In the genomic region with DNA sequence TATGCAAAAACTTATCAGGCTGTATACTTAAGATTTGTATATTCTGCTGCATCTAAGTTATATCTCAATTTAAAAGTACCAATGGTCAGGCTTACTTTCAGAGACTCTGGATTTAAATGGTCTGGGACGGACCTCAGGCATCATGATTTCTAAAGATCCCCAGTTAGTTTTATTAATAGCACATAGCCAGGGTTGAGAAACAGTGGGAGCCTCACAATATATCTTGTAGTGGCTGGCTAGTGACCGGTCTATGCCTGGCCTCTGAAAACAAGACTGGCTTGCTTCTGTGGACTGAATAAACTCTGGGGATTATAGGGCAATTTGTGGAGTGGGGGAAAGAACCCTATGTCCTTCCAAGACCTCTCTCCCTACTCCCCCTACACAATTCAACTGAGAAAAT, we compare ENCODE assay signal across 1 cellular context.
TF ChIP-seq lines count a peak whose summit lies in the region.

No MANE protein-coding gene starts in this region.

TF ChIP-seq in H1, 55 proteins besides CTCF, POLR2A, EP300 and RAD21:
- TF ChIP-seq, protein P1, sequence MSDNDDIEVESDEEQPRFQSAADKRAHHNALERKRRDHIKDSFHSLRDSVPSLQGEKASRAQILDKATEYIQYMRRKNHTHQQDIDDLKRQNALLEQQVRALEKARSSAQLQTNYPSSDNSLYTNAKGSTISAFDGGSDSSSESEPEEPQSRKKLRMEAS (IDR thresholded peaks at IDR 0.05), result no peak
- no peak for TF ChIP-seq MAFK (IDR thresholded peaks at IDR 0.05; ENCODE audit: low read depth, low read length)
- TF ChIP-seq SRF (IDR thresholded peaks at IDR 0.05; ENCODE audit: low read depth, low read length), result no peak
- no peak for TF ChIP-seq TCF12 (IDR thresholded peaks at IDR 0.05; ENCODE audit: low read depth, low read length)
- TF ChIP-seq GTF2F1 (IDR thresholded peaks at IDR 0.05; ENCODE audit: borderline replicate concordance, low read depth, low read length), result no peak
- no peak for TF ChIP-seq BRCA1 (IDR thresholded peaks at IDR 0.05; ENCODE audit: low read depth, low read length)
- TF ChIP-seq POLR2AphosphoS5 (IDR thresholded peaks at IDR 0.05; ENCODE audit: low read depth, low read length), result no peak
TF ChIP-seq in H1: peak in this region for 0.
